In genomic region chr14:92215579-92215978, GRCh38 we compare ENCODE assay signal across 15 cellular contexts.
DNase-seq lines count a peak whose midpoint lies in the region; ATAC-seq lines count a peak whose summit lies in the region.
"Had no signal": no experiment of that assay in that cellular context is flagged by ENCODE, and none has a peak within 500 bp of the region (broad histone marks: within the 10 kb centered on the region; RNA-seq: fewer than 3 reads in every experiment).

No MANE protein-coding gene starts in this region.

- ATAC-seq in esophagus mucosa (peak; percentile 70), left colon (no peak)
- ATAC-seq: HCT116 had no signal

- peak; percentile 21 for DNase-seq in SIG-M5 treated with dmso at 0.1 percent for 504 hours (lab: John Stamatoyannopoulos, UW; ENCODE audit: unreplicated experiment)
- no peak for DNase-seq in SIG-M5 (lab: John Stamatoyannopoulos, UW)
- DNase-seq in NOMO-1 treated with dmso at 0.1 percent for 144 hours (lab: John Stamatoyannopoulos, UW; ENCODE audit: unreplicated experiment), result peak; percentile 58
- peak; percentile 7 for DNase-seq in stromal cell of bone marrow (ENCODE audit: low read depth)
- DNase-seq in glomerular visceral epithelial cell (ENCODE audit: extremely low spot score), result no peak
- DNase-seq in NCI-H1930 (lab: John Stamatoyannopoulos, UW), result no peak
- no peak for DNase-seq in left colon
- DNase-seq: CD4-positive, CD25-positive, alpha-beta regulatory T cell; DMS53; NCI-H1048; NCI-H1694; NCI-H510A; RPMI8226 had no signal

- intact Hi-C loops in left colon (cut with DNase I, micrococcal nuclease), result no loop called here

Comparison
In these comparisons a context has a peak if more than half of its experiments do, and no peak if none do; other contexts are left out.
1. DNase-seq: peak in SIG-M5 treated with dmso at 0.1 percent for 504 hours (single experiment), NOMO-1 treated with dmso at 0.1 percent for 144 hours (single experiment) and stromal cell of bone marrow (single experiment); none in SIG-M5 (single experiment), glomerular visceral epithelial cell (single experiment), NCI-H1930 (0 of 2) and left colon (0 of 2).